Comparison of ENCODE assay signal across 16 cellular contexts in the genomic region with DNA sequence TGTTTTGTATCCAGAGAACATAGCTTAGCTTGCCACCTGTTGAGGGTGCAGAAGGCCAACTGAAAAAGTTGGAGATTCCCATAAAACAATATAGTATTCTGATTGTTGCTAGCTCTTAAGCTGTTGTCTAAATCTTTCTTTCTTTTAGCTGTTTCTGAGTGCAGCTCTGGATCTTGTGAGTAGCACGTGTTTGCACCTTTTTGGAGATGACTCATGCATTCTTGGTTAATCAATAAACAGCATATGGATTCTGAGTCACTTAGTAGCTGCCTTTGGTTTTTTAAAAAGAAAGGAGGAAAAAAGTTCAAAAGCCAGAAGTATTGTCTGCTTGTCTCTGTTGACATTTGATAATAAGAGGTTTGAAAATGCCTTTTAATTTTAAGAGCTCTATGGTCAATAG.
DNase-seq lines count a peak whose midpoint lies in the region; ATAC-seq and TF ChIP-seq lines count a peak whose summit lies in the region.
"Had no signal": no experiment of that assay in that cellular context is flagged by ENCODE, and none has a peak within 500 bp of the region (broad histone marks: within the 10 kb centered on the region; RNA-seq: fewer than 3 reads in every experiment).

No MANE protein-coding gene starts in this region.

- H2AFZ ChIP-seq in osteoblast (ENCODE audit: low read length), result no peak overlapping the region

- no peak overlapping the region for H3K4me3 ChIP-seq in osteoblast (ENCODE audit: insufficient read depth, low read length)
- H3K4me3 ChIP-seq in CD8-positive, alpha-beta T cell (ENCODE audit: low read depth, low read length), result no peak overlapping the region
- H3K4me3 ChIP-seq: left lung had no signal

- H3K36me3 Mint-ChIP-seq in CD8-positive, alpha-beta T cell, result no peaks in the 10 kb centered on the region
- H3K36me3 Mint-ChIP-seq: activated naive CD8-positive, alpha-beta T cell; natural killer cell treated with Interleukin-12 subunit alpha and Interleukin-12 subunit beta and Interleukin-15 and Interleukin-18, amount 100 ng/mL, for 72 hours had no signal

- DNase-seq in RKO (ENCODE audit: low spot score) (peak; percentile 8), osteoblast (ENCODE audit: insufficient read length, low spot score, missing footprints) (peak; percentile 13), caudate nucleus (lab: John Stamatoyannopoulos, UW) (no peak), left ventricle myocardium superior (no peak)
- DNase-seq in CD8-positive, alpha-beta T cell, result no peak
- DNase-seq: GDM1; hypothalamus; left lung; stimulated activated naive CD8-positive, alpha-beta T cell treated with anti-CD3 and anti-CD28 coated beads, Interleukin-15, amount 100 ng/mL, for 72 hours; WERI-Rb-1 had no signal

- no peaks in the 10 kb centered on the region for H4K20me1 ChIP-seq in osteoblast (ENCODE audit: insufficient read depth, low read length)

- TF ChIP-seq CTCF in osteoblast (IDR thresholded peaks at IDR 0.05; ENCODE audit: extremely low read depth, low read depth, low read length), result no peak
- TF ChIP-seq CTCF in CD8-positive, alpha-beta T cell (IDR thresholded peaks at IDR 0.05), result no peak

- peaks cover 4% of the 10 kb centered on the region for H3K9me3 Mint-ChIP-seq in CD8-positive, alpha-beta T cell
- H3K9me3 Mint-ChIP-seq: stimulated activated naive CD8-positive, alpha-beta T cell treated with anti-CD3 and anti-CD28 coated beads, Interleukin-15, amount 100 ng/mL, for 72 hours had no signal

- peak; percentile 85 for ATAC-seq in GM18861 (IDR thresholded peaks at IDR 0.05; ENCODE audit: unreplicated experiment)
- ATAC-seq in HG02798 (IDR thresholded peaks at IDR 0.05; ENCODE audit: poor library complexity, unreplicated experiment), result peak; percentile 52
- no peak for ATAC-seq in GM18502 (IDR thresholded peaks at IDR 0.05; ENCODE audit: poor library complexity, unreplicated experiment)
- ATAC-seq in left ventricle myocardium superior, result no peak
- no peak for ATAC-seq in CD8-positive, alpha-beta T cell
- ATAC-seq: left lung; natural killer cell treated with Interleukin-12 subunit alpha and Interleukin-12 subunit beta and Interleukin-15 and Interleukin-18, amount 100 ng/mL, for 72 hours; stimulated activated naive CD8-positive, alpha-beta T cell treated with anti-CD3 and anti-CD28 coated beads, Interleukin-15, amount 100 ng/mL, for 72 hours had no signal

- no peaks in the 10 kb centered on the region for H3K79me2 ChIP-seq in osteoblast (ENCODE audit: insufficient read depth, low read length)

- H3K36me3 ChIP-seq in osteoblast (ENCODE audit: insufficient read depth, low read length), result no peaks in the 10 kb centered on the region
- H3K36me3 ChIP-seq in CD8-positive, alpha-beta T cell (ENCODE audit: insufficient read depth, low read length), result no peaks in the 10 kb centered on the region
- H3K36me3 ChIP-seq: left lung, WERI-Rb-1 had no signal

- H3K9me3 ChIP-seq in osteoblast (ENCODE audit: low read depth, low read length), result no peaks in the 10 kb centered on the region
- H3K9me3 ChIP-seq in CD8-positive, alpha-beta T cell (ENCODE audit: low read length), result no peaks in the 10 kb centered on the region
- H3K9me3 ChIP-seq: left lung had no signal

- H3K4me3 Mint-ChIP-seq in CD8-positive, alpha-beta T cell, result no peak overlapping the region
- H3K4me3 Mint-ChIP-seq: activated naive CD8-positive, alpha-beta T cell; natural killer cell treated with Interleukin-12 subunit alpha and Interleukin-12 subunit beta and Interleukin-15 and Interleukin-18, amount 100 ng/mL, for 72 hours; stimulated activated naive CD8-positive, alpha-beta T cell treated with anti-CD3 and anti-CD28 coated beads, Interleukin-15, amount 100 ng/mL, for 72 hours had no signal

- H3K27me3 ChIP-seq in osteoblast (ENCODE audit: insufficient read depth, low read length), result no peaks in the 10 kb centered on the region
- H3K27me3 ChIP-seq in CD8-positive, alpha-beta T cell (ENCODE audit: insufficient read depth, low read length), result no peaks in the 10 kb centered on the region
- H3K27me3 ChIP-seq: left lung had no signal

- H3K27ac Mint-ChIP-seq in CD8-positive, alpha-beta T cell, result no peak overlapping the region
- H3K27ac Mint-ChIP-seq: activated naive CD8-positive, alpha-beta T cell; natural killer cell treated with Interleukin-12 subunit alpha and Interleukin-12 subunit beta and Interleukin-15 and Interleukin-18, amount 100 ng/mL, for 72 hours; stimulated activated naive CD8-positive, alpha-beta T cell treated with anti-CD3 and anti-CD28 coated beads, Interleukin-15, amount 100 ng/mL, for 72 hours had no signal

- H3K27me3 Mint-ChIP-seq in CD8-positive, alpha-beta T cell (ENCODE audit: low read depth), result no peaks in the 10 kb centered on the region
- H3K27me3 Mint-ChIP-seq: activated naive CD8-positive, alpha-beta T cell; natural killer cell treated with Interleukin-12 subunit alpha and Interleukin-12 subunit beta and Interleukin-15 and Interleukin-18, amount 100 ng/mL, for 72 hours; stimulated activated naive CD8-positive, alpha-beta T cell treated with anti-CD3 and anti-CD28 coated beads, Interleukin-15, amount 100 ng/mL, for 72 hours had no signal

- H3K4me1 ChIP-seq in osteoblast (ENCODE audit: insufficient read depth, low read length), result no peaks in the 10 kb centered on the region
- no peaks in the 10 kb centered on the region for H3K4me1 ChIP-seq in CD8-positive, alpha-beta T cell (ENCODE audit: insufficient read depth, low read length)
- H3K4me1 ChIP-seq: left lung had no signal

- H3K4me2 ChIP-seq in osteoblast (ENCODE audit: insufficient read depth, low read length), result no peak overlapping the region

- intact Hi-C loops in left ventricle myocardium superior (cut with micrococcal nuclease), result no loop called here
- intact Hi-C loops in CD8-positive, alpha-beta T cell (cut with DNase I, micrococcal nuclease), result no loop called here

- no peak overlapping the region for H3K27ac ChIP-seq in osteoblast (ENCODE audit: low read depth, low read length)
- no peak overlapping the region for H3K27ac ChIP-seq in caudate nucleus (ENCODE audit: low read depth, low read length)
- H3K27ac ChIP-seq in CD8-positive, alpha-beta T cell (ENCODE audit: low read depth, low read length), result no peak overlapping the region
- H3K27ac ChIP-seq: C4-2B, left lung, WERI-Rb-1 had no signal

- POLR2A ChIA-PET in CD8-positive, alpha-beta T cell (lab: Charles Lee), result no interaction called here

- CTCF ChIA-PET in CD8-positive, alpha-beta T cell (lab: Charles Lee), result no interaction called here

- H3K4me1 Mint-ChIP-seq in CD8-positive, alpha-beta T cell (ENCODE audit: low read depth), result no peaks in the 10 kb centered on the region
- H3K4me1 Mint-ChIP-seq: stimulated activated naive CD8-positive, alpha-beta T cell treated with anti-CD3 and anti-CD28 coated beads, Interleukin-15, amount 100 ng/mL, for 72 hours had no signal

Comparison
In these comparisons a context has a peak if more than half of its experiments do, and no peak if none do; other contexts are left out.
1. ATAC-seq: peak in GM18861 (single experiment) and HG02798 (single experiment); none in GM18502 (single experiment), left ventricle myocardium superior (single experiment) and CD8-positive, alpha-beta T cell (single experiment).
2. DNase-seq: peak in RKO (single experiment) and osteoblast (single experiment); none in caudate nucleus (0 of 61), left ventricle myocardium superior (single experiment) and CD8-positive, alpha-beta T cell (0 of 7).